1 cellular context compared by ENCODE assay signal in the genomic region with DNA sequence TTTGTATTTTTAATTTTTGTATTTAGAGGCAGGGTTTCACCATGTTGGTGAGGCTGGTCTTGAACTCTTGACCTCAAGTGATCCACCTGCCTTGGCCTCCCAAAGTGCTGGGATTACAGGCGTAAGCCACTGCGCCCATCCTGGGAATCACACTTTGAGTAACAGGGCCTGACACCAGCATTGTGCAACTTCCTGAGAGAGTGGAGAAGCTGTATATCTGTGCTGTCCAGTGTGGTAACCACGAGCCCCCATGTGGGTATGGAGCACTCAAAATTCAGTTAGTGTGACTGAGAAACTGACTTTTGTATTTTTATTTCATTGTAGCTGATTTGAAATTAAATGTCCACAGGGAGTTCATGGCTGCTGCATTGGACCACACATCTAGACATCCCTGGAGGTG.
TF ChIP-seq lines count a peak whose summit lies in the region.

No MANE protein-coding gene starts in this region.

TF ChIP-seq in HepG2, 621 proteins besides CTCF, POLR2A, EP300 and RAD21:
- TF ChIP-seq, protein P1, sequence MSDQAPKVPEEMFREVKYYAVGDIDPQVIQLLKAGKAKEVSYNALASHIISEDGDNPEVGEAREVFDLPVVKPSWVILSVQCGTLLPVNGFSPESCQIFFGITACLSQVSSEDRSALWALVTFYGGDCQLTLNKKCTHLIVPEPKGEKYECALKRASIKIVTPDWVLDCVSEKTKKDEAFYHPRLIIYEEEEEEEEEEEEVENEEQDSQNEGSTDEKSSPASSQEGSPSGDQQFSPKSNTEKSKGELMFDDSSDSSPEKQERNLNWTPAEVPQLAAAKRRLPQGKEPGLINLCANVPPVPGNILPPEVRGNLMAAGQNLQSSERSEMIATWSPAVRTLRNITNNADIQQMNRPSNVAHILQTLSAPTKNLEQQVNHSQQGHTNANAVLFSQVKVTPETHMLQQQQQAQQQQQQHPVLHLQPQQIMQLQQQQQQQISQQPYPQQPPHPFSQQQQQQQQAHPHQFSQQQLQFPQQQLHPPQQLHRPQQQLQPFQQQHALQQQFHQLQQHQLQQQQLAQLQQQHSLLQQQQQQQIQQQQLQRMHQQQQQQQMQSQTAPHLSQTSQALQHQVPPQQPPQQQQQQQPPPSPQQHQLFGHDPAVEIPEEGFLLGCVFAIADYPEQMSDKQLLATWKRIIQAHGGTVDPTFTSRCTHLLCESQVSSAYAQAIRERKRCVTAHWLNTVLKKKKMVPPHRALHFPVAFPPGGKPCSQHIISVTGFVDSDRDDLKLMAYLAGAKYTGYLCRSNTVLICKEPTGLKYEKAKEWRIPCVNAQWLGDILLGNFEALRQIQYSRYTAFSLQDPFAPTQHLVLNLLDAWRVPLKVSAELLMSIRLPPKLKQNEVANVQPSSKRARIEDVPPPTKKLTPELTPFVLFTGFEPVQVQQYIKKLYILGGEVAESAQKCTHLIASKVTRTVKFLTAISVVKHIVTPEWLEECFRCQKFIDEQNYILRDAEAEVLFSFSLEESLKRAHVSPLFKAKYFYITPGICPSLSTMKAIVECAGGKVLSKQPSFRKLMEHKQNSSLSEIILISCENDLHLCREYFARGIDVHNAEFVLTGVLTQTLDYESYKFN (CRISPR knock-in tag; conservative IDR thresholded peaks at IDR 0.05): no peak
- TF ChIP-seq ZSCAN30 (CRISPR knock-in tag; IDR thresholded peaks at IDR 0.05) (no peak), CEBPB (IDR thresholded peaks at IDR 0.05; ENCODE audit: borderline replicate concordance, low read depth, low read length) (0 out of 2 replicates have a peak, but pooled peaks have one; percentile 20)
